In genomic region chr9:33988219-33988890, GRCh38 we compare ENCODE assay signal across 9 cellular contexts.
DNase-seq lines count a peak whose midpoint lies in the region; ATAC-seq lines count a peak whose summit lies in the region.
"Had no signal": no experiment of that assay in that cellular context is flagged by ENCODE, and none has a peak within 500 bp of the region (broad histone marks: within the 10 kb centered on the region; RNA-seq: fewer than 3 reads in every experiment).

No MANE protein-coding gene starts in this region.

- no peaks in the 10 kb centered on the region for H3K27me3 ChIP-seq in CD4-positive, CD25-positive, alpha-beta regulatory T cell (ENCODE audit: control insufficient read depth, insufficient read depth, low read length)

- peaks cover 24% of the 10 kb centered on the region for H3K36me3 ChIP-seq in CD4-positive, CD25-positive, alpha-beta regulatory T cell (ENCODE audit: control insufficient read depth, insufficient read depth, low read length)

- peaks cover 8% of the 10 kb centered on the region for H3K4me1 ChIP-seq in CD4-positive, CD25-positive, alpha-beta regulatory T cell (ENCODE audit: control insufficient read depth, insufficient read depth, low read length, poor library complexity, severe bottlenecking)

- peak overlapping the region; percentile 10 for H3K27ac ChIP-seq in CD4-positive, CD25-positive, alpha-beta regulatory T cell (ENCODE audit: insufficient read depth, low read length, poor library complexity, severe bottlenecking)

- no peaks in the 10 kb centered on the region for H3K9me3 ChIP-seq in CD4-positive, CD25-positive, alpha-beta regulatory T cell (ENCODE audit: control insufficient read depth in 2 of 2, low read length in 2 of 2)

- peak overlapping the region; percentile 68 for H3K4me3 ChIP-seq in CD4-positive, CD25-positive, alpha-beta regulatory T cell (ENCODE audit: low read depth, low read length)

- no peaks in the 10 kb centered on the region for H3K27me3 Mint-ChIP-seq in CD4-positive, CD25-positive, alpha-beta regulatory T cell
- no peaks in the 10 kb centered on the region for H3K27me3 Mint-ChIP-seq in activated naive CD8-positive, alpha-beta T cell treated with anti-CD3 and anti-CD28 coated beads for 36 hours
- no peaks in the 10 kb centered on the region for H3K27me3 Mint-ChIP-seq in naive thymus-derived CD8-positive, alpha-beta T cell

- ATAC-seq in CD4-positive, CD25-positive, alpha-beta regulatory T cell (ENCODE audit: low read depth in 2 of 2), result peak; percentile 86 to 88
- ATAC-seq in GM19372 (IDR thresholded peaks at IDR 0.05; ENCODE audit: low read depth, unreplicated experiment) (peak; percentile 96), HG03103 (IDR thresholded peaks at IDR 0.05; ENCODE audit: low read depth, unreplicated experiment) (peak; percentile 98)
- no peak for ATAC-seq in naive thymus-derived CD8-positive, alpha-beta T cell

- peak overlapping the region in 2 of 3 donors; percentile 44 to 72 for H3K27ac Mint-ChIP-seq in CD4-positive, CD25-positive, alpha-beta regulatory T cell
- H3K27ac Mint-ChIP-seq in activated naive CD8-positive, alpha-beta T cell treated with anti-CD3 and anti-CD28 coated beads for 36 hours, result peak overlapping the region; percentile 27
- H3K27ac Mint-ChIP-seq in naive thymus-derived CD8-positive, alpha-beta T cell, result no peak overlapping the region

- peaks cover 31% of the 10 kb centered on the region for H3K36me3 Mint-ChIP-seq in CD4-positive, CD25-positive, alpha-beta regulatory T cell
- H3K36me3 Mint-ChIP-seq in activated naive CD8-positive, alpha-beta T cell treated with anti-CD3 and anti-CD28 coated beads for 36 hours, result peaks cover 27% of the 10 kb centered on the region
- H3K36me3 Mint-ChIP-seq in naive thymus-derived CD8-positive, alpha-beta T cell, result peaks cover 4 to 72% (median 18%) of the 10 kb centered on the region in 3 donors

- peaks cover 7 to 20% (median 11%) of the 10 kb centered on the region in 4 donors for H3K4me1 Mint-ChIP-seq in CD4-positive, CD25-positive, alpha-beta regulatory T cell
- H3K4me1 Mint-ChIP-seq in activated naive CD8-positive, alpha-beta T cell treated with anti-CD3 and anti-CD28 coated beads for 36 hours, result peaks cover 12% of the 10 kb centered on the region
- H3K4me1 Mint-ChIP-seq in naive thymus-derived CD8-positive, alpha-beta T cell, result no peaks in the 10 kb centered on the region

- POLR2A ChIA-PET in naive thymus-derived CD8-positive, alpha-beta T cell (lab: Charles Lee), result interaction anchor here (0.6 kb wide), 1 partner anchor 21 kb away, joined by 3 read pairs; no protein-coding TSS in a partner anchor

- no peaks in the 10 kb centered on the region for H3K9me3 Mint-ChIP-seq in CD4-positive, CD25-positive, alpha-beta regulatory T cell
- no peaks in the 10 kb centered on the region for H3K9me3 Mint-ChIP-seq in activated naive CD8-positive, alpha-beta T cell treated with anti-CD3 and anti-CD28 coated beads for 36 hours
- H3K9me3 Mint-ChIP-seq in naive thymus-derived CD8-positive, alpha-beta T cell, result no peaks in the 10 kb centered on the region

- DNase-seq in CD4-positive, CD25-positive, alpha-beta regulatory T cell, result peak; percentile 3 to 74 (median 10)
- peak; percentile 23 for DNase-seq in activated naive CD8-positive, alpha-beta T cell treated with anti-CD3 and anti-CD28 coated beads for 36 hours
- no peak for DNase-seq in naive thymus-derived CD8-positive, alpha-beta T cell
- no peak for DNase-seq in NCI-H146 treated with DMSO at 0.1 percent for 48 hours (lab: John Stamatoyannopoulos, UW; ENCODE audit: unreplicated experiment)
- no peak for DNase-seq in LoVo (ENCODE audit: low spot score)
- no peak for DNase-seq in NCI-H510A treated with DMSO at 0.1 percent for 48 hours (lab: John Stamatoyannopoulos, UW)
- DNase-seq: activated gamma-delta T cell had no signal

- peak overlapping the region; percentile 2 to 90 (median 78) for H3K4me3 Mint-ChIP-seq in CD4-positive, CD25-positive, alpha-beta regulatory T cell
- no peak overlapping the region for H3K4me3 Mint-ChIP-seq in activated naive CD8-positive, alpha-beta T cell treated with anti-CD3 and anti-CD28 coated beads for 36 hours
- no peak overlapping the region for H3K4me3 Mint-ChIP-seq in naive thymus-derived CD8-positive, alpha-beta T cell

Comparison
In these comparisons a context has a peak if more than half of its experiments do, and no peak if none do; other contexts are left out.
1. ATAC-seq: peak in CD4-positive, CD25-positive, alpha-beta regulatory T cell (2 of 2), GM19372 (single experiment) and HG03103 (single experiment); none in naive thymus-derived CD8-positive, alpha-beta T cell (0 of 2).
2. DNase-seq: peak in CD4-positive, CD25-positive, alpha-beta regulatory T cell (3 of 3) and activated naive CD8-positive, alpha-beta T cell treated with anti-CD3 and anti-CD28 coated beads for 36 hours (single experiment); none in naive thymus-derived CD8-positive, alpha-beta T cell (0 of 10), NCI-H146 treated with DMSO at 0.1 percent for 48 hours (single experiment), LoVo (single experiment) and NCI-H510A treated with DMSO at 0.1 percent for 48 hours (single experiment).
3. H3K27ac Mint-ChIP-seq: peak in CD4-positive, CD25-positive, alpha-beta regulatory T cell (2 of 3) and activated naive CD8-positive, alpha-beta T cell treated with anti-CD3 and anti-CD28 coated beads for 36 hours (single experiment); none in naive thymus-derived CD8-positive, alpha-beta T cell (0 of 10).
4. H3K4me3 Mint-ChIP-seq: peak in CD4-positive, CD25-positive, alpha-beta regulatory T cell (4 of 4); none in activated naive CD8-positive, alpha-beta T cell treated with anti-CD3 and anti-CD28 coated beads for 36 hours (single experiment) and naive thymus-derived CD8-positive, alpha-beta T cell (0 of 10).